In the genomic region with DNA sequence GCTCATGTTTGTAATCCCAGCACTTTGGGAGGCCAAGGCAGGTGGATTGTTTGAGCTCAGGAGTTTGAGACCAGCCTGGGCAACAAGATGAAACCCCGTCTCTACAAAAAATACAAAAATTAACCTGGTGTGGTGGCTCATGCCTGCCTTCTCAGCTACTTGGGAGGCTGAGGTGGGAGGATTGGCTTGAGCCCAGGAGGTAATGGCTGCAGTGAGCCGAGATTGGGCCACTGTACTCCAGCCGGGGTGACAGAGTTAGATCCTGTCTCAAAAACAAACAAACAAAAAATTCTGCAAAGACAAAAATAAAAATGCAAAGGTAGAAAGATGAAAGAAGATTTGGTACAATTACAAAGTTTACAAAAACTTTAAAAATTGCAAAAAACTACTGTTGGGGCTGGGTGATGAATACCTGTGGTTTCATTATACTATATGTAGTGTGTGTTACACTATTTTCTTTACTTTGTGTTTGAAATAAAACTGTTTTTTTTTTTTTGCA, we compare ENCODE assay signal across 1 cellular context.
TF ChIP-seq lines count a peak whose summit lies in the region.

No MANE protein-coding gene starts in this region.

TF ChIP-seq in H1, 55 proteins besides CTCF, POLR2A, EP300 and RAD21:
- no peak for TF ChIP-seq E2F6 (IDR thresholded peaks at IDR 0.05)
- no peak for TF ChIP-seq TEAD4 (IDR thresholded peaks at IDR 0.05; ENCODE audit: low read depth, low read length)
- no peak for TF ChIP-seq BACH1 (IDR thresholded peaks at IDR 0.05; ENCODE audit: low read length)
TF ChIP-seq in H1: peak in this region for 0.
